Comparison of ENCODE assay signal across 1 cellular context in genomic region chr18:30987479-30988241, GRCh38.
A peak's percentile ranks its signal among the peaks of the same experiment; 100 is the strongest.
TF ChIP-seq lines count a peak whose summit lies in the region.

No MANE protein-coding gene starts in this region.

TF ChIP-seq in K562, 482 proteins besides CTCF, POLR2A, EP300 and RAD21 (continued from another document and continues in another):
- TF ChIP-seq ID3 (CRISPR knock-in tag; IDR thresholded peaks at IDR 0.05) (no peak), ID3 (tag; IDR thresholded peaks at IDR 0.05) (no peak), TOE1 (IDR thresholded peaks at IDR 0.05; ENCODE audit: borderline replicate concordance) (no peak), TOE1 (CRISPR knock-in tag; IDR thresholded peaks at IDR 0.05; ENCODE audit: borderline replicate concordance, low read depth) (no peak), TAF9B (IDR thresholded peaks at IDR 0.05; ENCODE audit: partially characterized antibody) (no peak), THAP7 (CRISPR knock-in tag; IDR thresholded peaks at IDR 0.05) (no peak), ZNF586 (CRISPR knock-in tag; conservative IDR thresholded peaks at IDR 0.05) (no peak), FOXA1 (IDR thresholded peaks at IDR 0.05; ENCODE audit: borderline replicate concordance) (no peak), ZNF644 (tag; IDR thresholded peaks at IDR 0.05; ENCODE audit: low read depth) (no peak), HMBOX1 (IDR thresholded peaks at IDR 0.05) (no peak; the same call in 1 of the 2 replicates), E2F8 (IDR thresholded peaks at IDR 0.05; ENCODE audit: low read depth, partially characterized antibody) (no peak), ATF1 (CRISPR knock-in tag; IDR thresholded peaks at IDR 0.05) (no peak), ATF1 (tag; IDR thresholded peaks at IDR 0.05) (peak; percentile 46), ZSCAN32 (CRISPR knock-in tag; IDR thresholded peaks at IDR 0.05) (no peak), KDM2B (CRISPR knock-in tag; IDR thresholded peaks at IDR 0.05) (no peak), PHF20 (IDR thresholded peaks at IDR 0.05; ENCODE audit: partially characterized antibody) (no peak), BRD9 (IDR thresholded peaks at IDR 0.05; ENCODE audit: low read depth, partially characterized antibody) (no peak), SOX6 (IDR thresholded peaks at IDR 0.05) (0 out of 2 replicates have a peak, but pooled peaks have one; percentile 31), YBX1 (IDR thresholded peaks at IDR 0.05) (no peak), TARDBP (IDR thresholded peaks at IDR 0.05) (no peak), SMAD1 (IDR thresholded peaks at IDR 0.05; ENCODE audit: low read depth, low read length, partially characterized antibody) (no peak), HDGF (IDR thresholded peaks at IDR 0.05) (no peak), ATF7 (IDR thresholded peaks at IDR 0.05) (no peak), RBM22 (IDR thresholded peaks at IDR 0.05; ENCODE audit: low read depth, low read length, poor library complexity, severe bottlenecking) (no peak), CHCHD3 (CRISPR knock-in tag; IDR thresholded peaks at IDR 0.05) (no peak), ZNF76 (CRISPR knock-in tag; IDR thresholded peaks at IDR 0.05; ENCODE audit: borderline replicate concordance) (no peak), PRMT5 (CRISPR knock-in tag; IDR thresholded peaks at IDR 0.05) (no peak), KDM5B (IDR thresholded peaks at IDR 0.05; ENCODE audit: insufficient replicate concordance, low read depth, low read length) (no peak), ZNF436 (CRISPR knock-in tag; IDR thresholded peaks at IDR 0.05) (no peak), PCBP2 (IDR thresholded peaks at IDR 0.05; ENCODE audit: low read depth, low read length, poor library complexity, severe bottlenecking) (no peak), KLF13 (tag; IDR thresholded peaks at IDR 0.05; ENCODE audit: borderline replicate concordance, low read depth) (0 out of 2 replicates have a peak, but pooled peaks have one; percentile 47), BRCA1 (IDR thresholded peaks at IDR 0.05) (no peak), BRCA1 (CRISPR knock-in tag; IDR thresholded peaks at IDR 0.05) (no peak), ATF3 (IDR thresholded peaks at IDR 0.05) (peak; percentile 61), ATF3 (CRISPR knock-in tag; conservative IDR thresholded peaks at IDR 0.05) (no peak), TSC22D4 (tag; IDR thresholded peaks at IDR 0.05) (no peak), NFE2 (IDR thresholded peaks at IDR 0.05; ENCODE audit: low read depth) (peak; percentile 66), TCF15 (CRISPR knock-in tag; IDR thresholded peaks at IDR 0.05) (no peak), TRIM24 (IDR thresholded peaks at IDR 0.05) (peak in 1 of 2 experiments; percentile 34; a peak in 1 of 4 replicates), ZBTB33 (CRISPR knock-in tag; IDR thresholded peaks at IDR 0.05) (no peak), ATF6 (CRISPR knock-in tag; IDR thresholded peaks at IDR 0.05) (no peak), KLF16 (IDR thresholded peaks at IDR 0.05) (peak; percentile 26; the same call in 1 of the 2 replicates), CGGBP1 (CRISPR knock-in tag; IDR thresholded peaks at IDR 0.05) (no peak), ZBTB43 (CRISPR knock-in tag; IDR thresholded peaks at IDR 0.05) (no peak), ELF1 (tag; IDR thresholded peaks at IDR 0.05) (no peak), KHSRP (IDR thresholded peaks at IDR 0.05) (no peak), SNRNP70 (optimal IDR thresholded peaks at IDR 0.05; ENCODE audit: low read depth, low read length) (no peak), ZC3H8 (IDR thresholded peaks at IDR 0.05) (no peak), ZZZ3 (IDR thresholded peaks at IDR 0.05) (no peak)
